1 cellular context compared by ENCODE assay signal in genomic region chr5:179678238-179679013, GRCh38.
A peak's percentile ranks its signal among the peaks of the same experiment; 100 is the strongest.
TF ChIP-seq lines count a peak whose summit lies in the region.

No MANE protein-coding gene starts in this region.

TF ChIP-seq in HepG2, 621 proteins besides CTCF, POLR2A, EP300 and RAD21 (continued from another document and continues in another):
- TF ChIP-seq ZNF407 (CRISPR knock-in tag; IDR thresholded peaks at IDR 0.05; ENCODE audit: not compliant biosample characterization) (peak; percentile 81), MBD4 (IDR thresholded peaks at IDR 0.05; ENCODE audit: borderline replicate concordance, low read length) (no peak), NKX3-1 (CRISPR knock-in tag; IDR thresholded peaks at IDR 0.05) (peak; percentile 50; the same call in 1 of the 2 replicates), ARNT2 (CRISPR knock-in tag; IDR thresholded peaks at IDR 0.05; ENCODE audit: low read depth) (peak; percentile 88), ZNF30 (CRISPR knock-in tag; IDR thresholded peaks at IDR 0.05) (peak; percentile 94), AGO1 (IDR thresholded peaks at IDR 0.05; ENCODE audit: low read depth, low read length, poor library complexity, severe bottlenecking) (peak; percentile 71), HOXA9 (CRISPR knock-in tag; IDR thresholded peaks at IDR 0.05; ENCODE audit: borderline replicate concordance) (peak; percentile 90), SRY (CRISPR knock-in tag; IDR thresholded peaks at IDR 0.05) (peak; percentile 95), ZNF235 (CRISPR knock-in tag; IDR thresholded peaks at IDR 0.05; ENCODE audit: borderline replicate concordance) (peak; percentile 46; the same call in 1 of the 2 replicates), CBX2 (IDR thresholded peaks at IDR 0.05; ENCODE audit: low read depth, low read length) (no peak), CBX2 (CRISPR knock-in tag; IDR thresholded peaks at IDR 0.05; ENCODE audit: low read depth) (no peak), HNRNPH1 (optimal IDR thresholded peaks at IDR 0.05; ENCODE audit: low read depth, low read length) (no peak), PTBP1 (IDR thresholded peaks at IDR 0.05; ENCODE audit: low read depth, low read length, poor library complexity, severe bottlenecking) (no peak), MYNN (CRISPR knock-in tag; IDR thresholded peaks at IDR 0.05; ENCODE audit: low read depth) (no peak; the same call in 1 of the 2 replicates), ZNF564 (CRISPR knock-in tag; IDR thresholded peaks at IDR 0.05) (peak; percentile 92), ZBTB38 (CRISPR knock-in tag; IDR thresholded peaks at IDR 0.05) (peak; percentile 100), ZNF687 (CRISPR knock-in tag; IDR thresholded peaks at IDR 0.05) (peak; percentile 100), THYN1 (CRISPR knock-in tag; IDR thresholded peaks at IDR 0.05; ENCODE audit: borderline replicate concordance, low read depth) (no peak), ZNF280B (CRISPR knock-in tag; IDR thresholded peaks at IDR 0.05; ENCODE audit: borderline replicate concordance) (peak; percentile 88), HOXA5 (CRISPR knock-in tag; IDR thresholded peaks at IDR 0.05) (peak; percentile 81; the same call in 1 of the 2 replicates), MEIS1 (CRISPR knock-in tag; IDR thresholded peaks at IDR 0.05; ENCODE audit: borderline replicate concordance) (peak; percentile 79; the same call in 1 of the 2 replicates), KDM1A (CRISPR knock-in tag; IDR thresholded peaks at IDR 0.05) (no peak), ZNF24 (IDR thresholded peaks at IDR 0.05) (no peak), THRA (CRISPR knock-in tag; IDR thresholded peaks at IDR 0.05; ENCODE audit: borderline replicate concordance) (no peak), ARNTL (CRISPR knock-in tag; IDR thresholded peaks at IDR 0.05) (peak; percentile 72), GATAD2A (CRISPR knock-in tag; IDR thresholded peaks at IDR 0.05) (peak; percentile 77), TFE3 (CRISPR knock-in tag; IDR thresholded peaks at IDR 0.05) (no peak), PLSCR1 (CRISPR knock-in tag; IDR thresholded peaks at IDR 0.05; ENCODE audit: borderline replicate concordance) (no peak), ZNF33B (CRISPR knock-in tag; IDR thresholded peaks at IDR 0.05) (0 out of 2 replicates have a peak, but pooled peaks have one; percentile 61), ZNF362 (CRISPR knock-in tag; IDR thresholded peaks at IDR 0.05; ENCODE audit: borderline replicate concordance) (peak; percentile 74), JARID2 (CRISPR knock-in tag; IDR thresholded peaks at IDR 0.05; ENCODE audit: insufficient replicate concordance) (peak; percentile 82), SKI (IDR thresholded peaks at IDR 0.05; ENCODE audit: partially characterized antibody) (peak; percentile 31), ESRRA (CRISPR knock-in tag; IDR thresholded peaks at IDR 0.05; ENCODE audit: low read depth) (no peak; the same call in 1 of the 2 replicates), ZXDC (CRISPR knock-in tag; IDR thresholded peaks at IDR 0.05) (0 out of 2 replicates have a peak, but pooled peaks have one; percentile 81), ZNF382 (CRISPR knock-in tag; IDR thresholded peaks at IDR 0.05; ENCODE audit: borderline replicate concordance) (no peak), KLF6 (CRISPR knock-in tag; IDR thresholded peaks at IDR 0.05) (peak; percentile 68; the same call in 1 of the 2 replicates), ZKSCAN8 (CRISPR knock-in tag; IDR thresholded peaks at IDR 0.05; ENCODE audit: borderline replicate concordance) (peak; percentile 57; the same call in 1 of the 2 replicates)
